Comparison of ENCODE assay signal across 8 cellular contexts in the genomic region with DNA sequence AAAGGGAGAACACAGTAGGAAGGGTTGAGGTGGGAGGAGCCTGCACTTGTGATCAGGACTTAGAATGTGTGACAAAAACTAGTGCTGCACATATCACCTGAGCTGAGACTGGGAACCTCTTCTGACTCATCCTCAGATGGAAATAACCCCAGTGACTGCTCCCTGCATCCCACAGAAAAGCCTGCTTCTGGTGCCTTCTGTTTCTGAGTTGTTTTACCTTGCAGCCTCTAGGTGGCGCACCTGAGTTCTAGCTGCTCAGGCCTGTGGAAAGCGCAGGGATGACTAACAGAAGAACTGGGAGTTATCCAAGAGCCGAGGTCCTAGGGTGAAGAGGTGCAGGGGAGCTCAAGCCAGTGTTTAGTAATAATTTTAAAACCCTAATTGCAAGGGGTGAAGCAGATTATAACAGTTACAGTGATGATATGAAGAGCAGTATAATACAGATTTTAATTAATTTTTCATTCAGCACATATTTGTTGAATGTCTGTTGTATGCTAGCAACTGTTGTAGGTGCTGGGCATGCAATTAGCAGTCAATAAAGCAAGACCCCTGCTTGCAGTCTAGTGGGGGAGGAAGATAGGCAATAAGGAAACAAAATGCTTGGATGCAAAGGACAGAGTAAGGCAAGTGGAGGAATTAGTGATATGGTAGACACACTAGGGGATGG.
DNase-seq lines count a peak whose midpoint lies in the region; ATAC-seq and TF ChIP-seq lines count a peak whose summit lies in the region.

No MANE protein-coding gene starts in this region.

- no peaks in the 10 kb centered on the region for H3K27me3 ChIP-seq in HL-60 (ENCODE audit: insufficient read depth, poor library complexity, severe bottlenecking)
- H3K27me3 ChIP-seq in ovary, result no peaks in the 10 kb centered on the region
- no peaks in the 10 kb centered on the region for H3K27me3 ChIP-seq in effector memory CD4-positive, alpha-beta T cell (replicated peaks; ENCODE audit: control insufficient read depth, insufficient read depth, low read length, poor library complexity, severe bottlenecking)

- H3K9me3 Mint-ChIP-seq in activated T-cell treated with anti-CD3 and anti-CD28 coated beads, Interleukin-2, amount 50 U/mL, for 72 hours, result no peaks in the 10 kb centered on the region

- no peaks in the 10 kb centered on the region for H3K27me3 Mint-ChIP-seq in activated T-cell treated with anti-CD3 and anti-CD28 coated beads, Interleukin-2, amount 50 U/mL, for 72 hours (ENCODE audit: low read depth)

- no peaks in the 10 kb centered on the region for H3K36me3 Mint-ChIP-seq in activated T-cell treated with anti-CD3 and anti-CD28 coated beads, Interleukin-2, amount 50 U/mL, for 72 hours (ENCODE audit: insufficient read depth in 2 of 2)

- no peak for TF ChIP-seq POLR2A in ovary (IDR thresholded peaks at IDR 0.05)

- H3K27ac ChIP-seq in HL-60 (replicated peaks) (no peak overlapping the region), ovary (no peak overlapping the region)
- no peak overlapping the region for H3K27ac ChIP-seq in effector memory CD4-positive, alpha-beta T cell (ENCODE audit: insufficient read depth, low read length, poor library complexity, severe bottlenecking)

- WGBS in ovary, 3 donors, result 1 to 3% (median 3%) methylated on average over 3 of the region's 3 CpGs

- H3K27ac Mint-ChIP-seq in activated T-cell treated with anti-CD3 and anti-CD28 coated beads, Interleukin-2, amount 50 U/mL, for 72 hours, result peak overlapping the region; percentile 55

- no peaks in the 10 kb centered on the region for H3K36me3 ChIP-seq in ovary
- H3K36me3 ChIP-seq in effector memory CD4-positive, alpha-beta T cell (ENCODE audit: control insufficient read depth, insufficient read depth, low read length), result no peaks in the 10 kb centered on the region

- intact Hi-C loops in ovary (cut with DNase I), result no loop called here

- H3K4me3 ChIP-seq in HL-60 (replicated peaks; ENCODE audit: insufficient read depth, low read length) (no peak overlapping the region), ovary (no peak overlapping the region)
- no peak overlapping the region for H3K4me3 ChIP-seq in effector memory CD4-positive, alpha-beta T cell (ENCODE audit: insufficient read depth, low read depth, low read length, poor library complexity, severe bottlenecking)

- DNase-seq in DMS153 treated with DMSO at 0.1 percent for 48 hours (lab: John Stamatoyannopoulos, UW; ENCODE audit: unreplicated experiment), result peak; percentile 21
- peak; percentile 36 to 38 for DNase-seq in HL-60 (ENCODE audit: low read depth in 1 of 2, low spot score in 1 of 2)
- peak; percentile 9 to 33 for DNase-seq in NOMO-1 (lab: John Stamatoyannopoulos, UW; ENCODE audit: unreplicated experiment in 2 of 2)
- peak; percentile 39 to 46 for DNase-seq in activated T-cell treated with anti-CD3 and anti-CD28 coated beads, Interleukin-2, amount 50 U/mL, for 72 hours
- DNase-seq in germinal center (ENCODE audit: low spot score), result peak; percentile 58
- peak in 4 of 5 donors; percentile 19 to 51 (median 43) for DNase-seq in ovary
- no peak for DNase-seq in NCI-H1048 (lab: John Stamatoyannopoulos, UW)
- DNase-seq in effector memory CD4-positive, alpha-beta T cell, result no peak

- no peaks in the 10 kb centered on the region for H3K4me1 ChIP-seq in ovary (ENCODE audit: insufficient read depth)
- no peaks in the 10 kb centered on the region for H3K4me1 ChIP-seq in effector memory CD4-positive, alpha-beta T cell (ENCODE audit: control insufficient read depth, insufficient read depth, low read length, poor library complexity, severe bottlenecking)

- H3K9me3 ChIP-seq in ovary, result no peaks in the 10 kb centered on the region
- no peaks in the 10 kb centered on the region for H3K9me3 ChIP-seq in effector memory CD4-positive, alpha-beta T cell (ENCODE audit: control insufficient read depth, low read length)

- H3K4me3 Mint-ChIP-seq in activated T-cell treated with anti-CD3 and anti-CD28 coated beads, Interleukin-2, amount 50 U/mL, for 72 hours, result no peak overlapping the region

- peak; percentile 22 to 51 for ATAC-seq in activated T-cell treated with anti-CD3 and anti-CD28 coated beads, Interleukin-2, amount 50 U/mL, for 72 hours (replicated peaks in 1 of 2)

- peak; percentile 53 for TF ChIP-seq CTCF in HL-60 (IDR thresholded peaks at IDR 0.05; ENCODE audit: insufficient read depth, low read length)
- TF ChIP-seq CTCF in ovary (IDR thresholded peaks at IDR 0.05), result peak in 1 of 3 donors; percentile 16

- H3K4me1 Mint-ChIP-seq in activated T-cell treated with anti-CD3 and anti-CD28 coated beads, Interleukin-2, amount 50 U/mL, for 72 hours (ENCODE audit: low read depth), result no peaks in the 10 kb centered on the region

- TF ChIP-seq EP300 in ovary (IDR thresholded peaks at IDR 0.05), result no peak

Comparison
In these comparisons a context has a peak if more than half of its experiments do, and no peak if none do; other contexts are left out.
1. DNase-seq: peak in DMS153 treated with DMSO at 0.1 percent for 48 hours (single experiment), HL-60 (2 of 2), NOMO-1 (2 of 2), activated T-cell treated with anti-CD3 and anti-CD28 coated beads, Interleukin-2, amount 50 U/mL, for 72 hours (2 of 2), germinal center (single experiment) and ovary (4 of 5); none in NCI-H1048 (single experiment) and effector memory CD4-positive, alpha-beta T cell (0 of 3).